8 cellular contexts compared by ENCODE assay signal in the genomic region with DNA sequence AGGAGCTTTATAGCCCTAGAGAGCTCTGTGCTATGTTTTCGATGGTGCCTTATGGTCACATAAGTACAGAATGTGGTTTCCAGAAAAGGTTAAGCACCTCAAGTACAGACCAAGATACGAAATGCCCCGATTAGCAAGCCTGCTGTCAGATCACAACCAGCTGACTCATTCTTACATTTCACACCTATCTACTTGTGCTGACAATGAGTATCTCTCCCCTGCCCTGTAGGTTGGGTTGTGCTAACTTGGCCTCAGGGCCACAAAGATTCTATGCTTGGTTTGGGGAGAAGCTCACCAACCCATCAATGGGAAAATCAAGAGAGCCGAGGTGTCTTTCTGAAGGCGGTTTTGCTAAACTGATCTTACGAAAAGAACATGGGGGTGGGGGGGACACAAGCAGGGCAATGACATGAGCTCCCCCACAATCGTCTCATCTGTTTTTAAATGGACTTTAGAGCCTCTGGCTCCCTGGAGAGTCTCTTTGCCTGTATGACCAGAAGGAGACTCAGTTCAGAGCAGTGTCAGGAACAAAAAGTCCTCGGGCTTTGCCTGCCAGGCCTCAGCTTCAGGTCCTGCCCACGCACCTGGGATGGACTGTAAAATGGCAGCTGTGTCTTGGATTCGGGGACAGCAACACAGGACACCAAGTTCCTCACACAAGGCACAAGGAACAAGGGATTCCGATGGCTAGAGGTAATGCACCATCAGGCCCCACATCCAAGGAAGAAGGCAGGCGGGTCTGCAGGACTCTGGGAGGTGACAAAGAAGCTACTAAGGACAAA. TPM values are rescaled to one million over a fixed set of nuclear protein-coding genes. Genes with fewer than 3 reads are reported as not detected.
DNase-seq lines count a peak whose midpoint lies in the region; ATAC-seq and TF ChIP-seq lines count a peak whose summit lies in the region.

No MANE protein-coding gene starts in this region.

- H3K27ac ChIP-seq in Peyer's patch, result peak overlapping the region in 3 of 4 donors; percentile 16 to 56 (median 50)

- no peaks in the 10 kb centered on the region for H3K27me3 ChIP-seq in Peyer's patch

- TF ChIP-seq CTCF in GM10248 (IDR thresholded peaks at IDR 0.05; ENCODE audit: control extremely low read depth, extremely low read depth, low read depth, missing control alignments) (no peak), Peyer's patch (IDR thresholded peaks at IDR 0.05) (no peak)

- H3K4me3 ChIP-seq in Peyer's patch, result no peak overlapping the region

- H3K9me3 ChIP-seq in Peyer's patch, result no peaks in the 10 kb centered on the region

- CTCF ChIA-PET in GM10248 (lab: Yijun Ruan, JAX), result interaction anchor here (0.8 to 4.7 kb wide), 14 partner anchors 8 to 58 kb away, joined by 3 to 44 read pairs (median 4); no protein-coding TSS in a partner anchor

- DNase-seq in GM10248 (ENCODE audit: extremely low spot score) (peak; percentile 81), Peyer's patch (no peak), NCI-H524 (lab: John Stamatoyannopoulos, UW) (no peak), glomerular visceral epithelial cell (ENCODE audit: extremely low spot score) (no peak), DMS79 (lab: John Stamatoyannopoulos, UW) (no peak)
- peak; percentile 35 for DNase-seq in effector CD4-positive, alpha-beta T cell
- DNase-seq in stimulated activated CD8-positive, alpha-beta memory T cell treated with anti-CD3 and anti-CD28 coated beads, Interleukin-15, amount 100 ng/mL, for 48 hours (ENCODE audit: low read depth in 2 of 2), result peak; percentile 67 to 70

- TF ChIP-seq POLR2A in Peyer's patch (IDR thresholded peaks at IDR 0.05), result no peak

- POLR2A ChIA-PET in GM10248 (lab: Yijun Ruan, JAX), result no interaction called here

- peaks cover 0 to 35% (median 8%) of the 10 kb centered on the region in 4 donors for H3K4me1 ChIP-seq in Peyer's patch

- H3K36me3 ChIP-seq in Peyer's patch, result peaks cover 0 to 26% (median 0%) of the 10 kb centered on the region in 3 donors

- ATAC-seq in GM21576 (IDR thresholded peaks at IDR 0.05; ENCODE audit: unreplicated experiment), result peak; percentile 88

RNA-seq across cellular contexts. Expression of gene FAM53B, which starts 55.1 kb away (rescaled TPM):
- 10 to 100 TPM; 72.7 to 92.1 (median 80.5) TPM for total RNA-seq in Peyer's patch

Comparison
In these comparisons a context has a peak if more than half of its experiments do, and no peak if none do; other contexts are left out.
1. DNase-seq: peak in GM10248 (single experiment), effector CD4-positive, alpha-beta T cell (single experiment) and stimulated activated CD8-positive, alpha-beta memory T cell treated with anti-CD3 and anti-CD28 coated beads, Interleukin-15, amount 100 ng/mL, for 48 hours (2 of 2); none in Peyer's patch (0 of 3), NCI-H524 (0 of 2), glomerular visceral epithelial cell (single experiment) and DMS79 (single experiment).